Comparison of ENCODE assay signal across 8 cellular contexts in genomic region chr7:135170223-135170997, GRCh38. TPM values are rescaled to one million over a fixed set of nuclear protein-coding genes. Genes with fewer than 3 reads are reported as not detected.
DNase-seq lines count a peak whose midpoint lies in the region; ATAC-seq, FAIRE-seq and TF ChIP-seq lines count a peak whose summit lies in the region.

A gene with protein sequence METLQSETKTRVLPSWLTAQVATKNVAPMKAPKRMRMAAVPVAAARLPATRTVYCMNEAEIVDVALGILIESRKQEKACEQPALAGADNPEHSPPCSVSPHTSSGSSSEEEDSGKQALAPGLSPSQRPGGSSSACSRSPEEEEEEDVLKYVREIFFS (minus strand): TSS chr7:135170707. CDS start chr7:135168922, 1,785 bp downstream.

- peaks cover 0 to 21% (median 0%) of the 10 kb centered on the region in 3 donors for H3K36me3 ChIP-seq in pancreas
- H3K36me3 ChIP-seq in tibial artery, result peaks cover 12 to 35% (median 32%) of the 10 kb centered on the region in 3 donors

- peak within 1 kb of the TSS; percentile 79 to 97 (median 93) for H3K4me3 ChIP-seq in pancreas
- peak within 1 kb of the TSS; percentile 78 to 99 for H3K4me3 ChIP-seq in tibial artery

- intact Hi-C loops in head of caudate nucleus (cut with DNase I) (loop anchor here (2.0 to 10.0 kb wide), 2 partner anchors 184 to 486 kb away; partner anchors contain the start of gene AGBL3), pancreas (cut with DNase I) (no loop called here), tibial artery (cut with DNase I; ENCODE audit: low total_unique reads) (loop anchor here (2.0 to 5.0 kb wide), 2 partner anchors 42 to 484 kb away; partner anchors contain the start of gene WDR91)

- peak; percentile 95 for DNase-seq in NCI-H1092 (lab: John Stamatoyannopoulos, UW)
- DNase-seq in activated naive CD4-positive, alpha-beta T cell treated with anti-CD3 and anti-CD28 coated beads, Interleukin-2, amount 50 U/mL, for 72 hours (ENCODE audit: low spot score in 2 of 2), result peak; percentile 89 to 94
- DNase-seq in head of caudate nucleus, result peak; percentile 85 to 98 (median 95)
- peak; percentile 94 to 98 (median 96) for DNase-seq in pancreas
- peak; percentile 91 to 98 for DNase-seq in tibial artery

- no peaks in the 10 kb centered on the region for H3K9me3 Mint-ChIP-seq in activated naive CD4-positive, alpha-beta T cell treated with anti-CD3 and anti-CD28 coated beads, Interleukin-2, amount 50 U/mL, for 72 hours

- H3K27me3 ChIP-seq in pancreas (no peaks in the 10 kb centered on the region), tibial artery (no peaks in the 10 kb centered on the region)

- 0% methylated on average over 45 to 85 of the region's 85 CpGs for WGBS in pancreas, 2 donors

- peak; percentile 45 for TF ChIP-seq POLR2A in GM10847 (IDR thresholded peaks at IDR 0.05; ENCODE audit: extremely low read depth, insufficient read length)

- peak within 1 kb of the TSS; percentile 94 to 95 for H3K27ac Mint-ChIP-seq in activated naive CD4-positive, alpha-beta T cell treated with anti-CD3 and anti-CD28 coated beads, Interleukin-2, amount 50 U/mL, for 72 hours

- peak in 2 of 4 donors; percentile 38 to 41 for TF ChIP-seq CTCF in pancreas (IDR thresholded peaks at IDR 0.05)
- TF ChIP-seq CTCF in tibial artery (IDR thresholded peaks at IDR 0.05), result peak; percentile 61 to 71

- peaks cover 5 to 18% (median 13%) of the 10 kb centered on the region in 3 donors for H3K4me1 ChIP-seq in pancreas
- peaks cover 7 to 40% (median 35%) of the 10 kb centered on the region in 4 donors for H3K4me1 ChIP-seq in tibial artery

- no peaks in the 10 kb centered on the region for H3K9me3 ChIP-seq in pancreas
- no peaks in the 10 kb centered on the region for H3K9me3 ChIP-seq in tibial artery

- H3K36me3 Mint-ChIP-seq in activated naive CD4-positive, alpha-beta T cell treated with anti-CD3 and anti-CD28 coated beads, Interleukin-2, amount 50 U/mL, for 72 hours, result peaks cover 30 to 44% of the 10 kb centered on the region in 2 donors

- FAIRE-seq in pancreas (lab: Jason Lieb, UNC), result no peak

- ATAC-seq in HG02610 (IDR thresholded peaks at IDR 0.05; ENCODE audit: unreplicated experiment) (peak; percentile 74), SK-N-SH treated with all-trans-retinoic acid at 6 μM for 48 hours (peak; percentile 98), pancreas (peak; percentile 94 to 95 (median 95))
- peak; percentile 85 to 86 for ATAC-seq in activated naive CD4-positive, alpha-beta T cell treated with anti-CD3 and anti-CD28 coated beads, Interleukin-2, amount 50 U/mL, for 72 hours

- H3K27ac ChIP-seq in pancreas (peak within 1 kb of the TSS; percentile 95 to 99 (median 96)), tibial artery (peak within 1 kb of the TSS; percentile 93 to 97)

TF ChIP-seq in SK-N-SH treated with all-trans-retinoic acid at 6 μM for 48 hours, 23 proteins besides CTCF, POLR2A, EP300 and RAD21:
- TF ChIP-seq ZFP3 (CRISPR knock-in tag; IDR thresholded peaks at IDR 0.05) (peak; percentile 82; the same call in 1 of the 2 replicates), ARNTL (CRISPR knock-in tag; IDR thresholded peaks at IDR 0.05; ENCODE audit: borderline replicate concordance, low read depth) (no peak), ZNF70 (CRISPR knock-in tag; IDR thresholded peaks at IDR 0.05) (peak; percentile 21; the same call in 1 of the 2 replicates), RARB (CRISPR knock-in tag; IDR thresholded peaks at IDR 0.05) (peak; percentile 51; the same call in 1 of the 2 replicates), GLIS3 (CRISPR knock-in tag; IDR thresholded peaks at IDR 0.05) (peak; percentile 66), POU6F1 (CRISPR knock-in tag; IDR thresholded peaks at IDR 0.05; ENCODE audit: borderline replicate concordance, low read depth) (peak; percentile 61; the same call in 1 of the 2 replicates)
- TF ChIP-seq, protein P1, sequence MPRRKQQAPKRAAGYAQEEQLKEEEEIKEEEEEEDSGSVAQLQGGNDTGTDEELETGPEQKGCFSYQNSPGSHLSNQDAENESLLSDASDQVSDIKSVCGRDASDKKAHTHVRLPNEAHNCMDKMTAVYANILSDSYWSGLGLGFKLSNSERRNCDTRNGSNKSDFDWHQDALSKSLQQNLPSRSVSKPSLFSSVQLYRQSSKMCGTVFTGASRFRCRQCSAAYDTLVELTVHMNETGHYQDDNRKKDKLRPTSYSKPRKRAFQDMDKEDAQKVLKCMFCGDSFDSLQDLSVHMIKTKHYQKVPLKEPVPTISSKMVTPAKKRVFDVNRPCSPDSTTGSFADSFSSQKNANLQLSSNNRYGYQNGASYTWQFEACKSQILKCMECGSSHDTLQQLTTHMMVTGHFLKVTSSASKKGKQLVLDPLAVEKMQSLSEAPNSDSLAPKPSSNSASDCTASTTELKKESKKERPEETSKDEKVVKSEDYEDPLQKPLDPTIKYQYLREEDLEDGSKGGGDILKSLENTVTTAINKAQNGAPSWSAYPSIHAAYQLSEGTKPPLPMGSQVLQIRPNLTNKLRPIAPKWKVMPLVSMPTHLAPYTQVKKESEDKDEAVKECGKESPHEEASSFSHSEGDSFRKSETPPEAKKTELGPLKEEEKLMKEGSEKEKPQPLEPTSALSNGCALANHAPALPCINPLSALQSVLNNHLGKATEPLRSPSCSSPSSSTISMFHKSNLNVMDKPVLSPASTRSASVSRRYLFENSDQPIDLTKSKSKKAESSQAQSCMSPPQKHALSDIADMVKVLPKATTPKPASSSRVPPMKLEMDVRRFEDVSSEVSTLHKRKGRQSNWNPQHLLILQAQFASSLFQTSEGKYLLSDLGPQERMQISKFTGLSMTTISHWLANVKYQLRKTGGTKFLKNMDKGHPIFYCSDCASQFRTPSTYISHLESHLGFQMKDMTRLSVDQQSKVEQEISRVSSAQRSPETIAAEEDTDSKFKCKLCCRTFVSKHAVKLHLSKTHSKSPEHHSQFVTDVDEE (CRISPR knock-in tag; IDR thresholded peaks at IDR 0.05), result peak; percentile 92
- TF ChIP-seq, protein P2, sequence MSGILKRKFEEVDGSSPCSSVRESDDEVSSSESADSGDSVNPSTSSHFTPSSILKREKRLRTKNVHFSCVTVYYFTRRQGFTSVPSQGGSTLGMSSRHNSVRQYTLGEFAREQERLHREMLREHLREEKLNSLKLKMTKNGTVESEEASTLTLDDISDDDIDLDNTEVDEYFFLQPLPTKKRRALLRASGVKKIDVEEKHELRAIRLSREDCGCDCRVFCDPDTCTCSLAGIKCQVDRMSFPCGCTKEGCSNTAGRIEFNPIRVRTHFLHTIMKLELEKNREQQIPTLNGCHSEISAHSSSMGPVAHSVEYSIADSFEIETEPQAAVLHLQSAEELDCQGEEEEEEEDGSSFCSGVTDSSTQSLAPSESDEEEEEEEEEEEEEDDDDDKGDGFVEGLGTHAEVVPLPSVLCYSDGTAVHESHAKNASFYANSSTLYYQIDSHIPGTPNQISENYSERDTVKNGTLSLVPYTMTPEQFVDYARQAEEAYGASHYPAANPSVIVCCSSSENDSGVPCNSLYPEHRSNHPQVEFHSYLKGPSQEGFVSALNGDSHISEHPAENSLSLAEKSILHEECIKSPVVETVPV (CRISPR knock-in tag; IDR thresholded peaks at IDR 0.05), result no peak
- TF ChIP-seq, protein P3, sequence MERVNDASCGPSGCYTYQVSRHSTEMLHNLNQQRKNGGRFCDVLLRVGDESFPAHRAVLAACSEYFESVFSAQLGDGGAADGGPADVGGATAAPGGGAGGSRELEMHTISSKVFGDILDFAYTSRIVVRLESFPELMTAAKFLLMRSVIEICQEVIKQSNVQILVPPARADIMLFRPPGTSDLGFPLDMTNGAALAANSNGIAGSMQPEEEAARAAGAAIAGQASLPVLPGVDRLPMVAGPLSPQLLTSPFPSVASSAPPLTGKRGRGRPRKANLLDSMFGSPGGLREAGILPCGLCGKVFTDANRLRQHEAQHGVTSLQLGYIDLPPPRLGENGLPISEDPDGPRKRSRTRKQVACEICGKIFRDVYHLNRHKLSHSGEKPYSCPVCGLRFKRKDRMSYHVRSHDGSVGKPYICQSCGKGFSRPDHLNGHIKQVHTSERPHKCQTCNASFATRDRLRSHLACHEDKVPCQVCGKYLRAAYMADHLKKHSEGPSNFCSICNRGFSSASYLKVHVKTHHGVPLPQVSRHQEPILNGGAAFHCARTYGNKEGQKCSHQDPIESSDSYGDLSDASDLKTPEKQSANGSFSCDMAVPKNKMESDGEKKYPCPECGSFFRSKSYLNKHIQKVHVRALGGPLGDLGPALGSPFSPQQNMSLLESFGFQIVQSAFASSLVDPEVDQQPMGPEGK (CRISPR knock-in tag; IDR thresholded peaks at IDR 0.05; ENCODE audit: borderline replicate concordance), result peak; percentile 50; the same call in 1 of the 2 replicates

RNA-seq across cellular contexts. Expression of the gene that starts here (rescaled TPM):
- total RNA-seq in activated naive CD4-positive, alpha-beta T cell treated with anti-CD3 and anti-CD28 coated beads, Interleukin-2, amount 50 U/mL, for 72 hours, result 10 to 100 TPM; 27.2 to 28.2 TPM
- total RNA-seq in pancreas, result 10 to 100 TPM; 13.9 to 29.0 (median 21.0) TPM
- 10 to 100 TPM; 25.2 to 28.2 TPM for polyA plus RNA-seq in pancreas

Comparison
In these comparisons a context has a peak if more than half of its experiments do, and no peak if none do; other contexts are left out.
1. Peak in every context shown above with its lines: DNase-seq, ATAC-seq, H3K4me3 ChIP-seq and H3K27ac ChIP-seq.
2. intact Hi-C loops: an anchor here in head of caudate nucleus (2.0 to 10.0 kb wide) and tibial artery (2.0 to 5.0 kb wide); none called in pancreas.